In the genomic region with DNA sequence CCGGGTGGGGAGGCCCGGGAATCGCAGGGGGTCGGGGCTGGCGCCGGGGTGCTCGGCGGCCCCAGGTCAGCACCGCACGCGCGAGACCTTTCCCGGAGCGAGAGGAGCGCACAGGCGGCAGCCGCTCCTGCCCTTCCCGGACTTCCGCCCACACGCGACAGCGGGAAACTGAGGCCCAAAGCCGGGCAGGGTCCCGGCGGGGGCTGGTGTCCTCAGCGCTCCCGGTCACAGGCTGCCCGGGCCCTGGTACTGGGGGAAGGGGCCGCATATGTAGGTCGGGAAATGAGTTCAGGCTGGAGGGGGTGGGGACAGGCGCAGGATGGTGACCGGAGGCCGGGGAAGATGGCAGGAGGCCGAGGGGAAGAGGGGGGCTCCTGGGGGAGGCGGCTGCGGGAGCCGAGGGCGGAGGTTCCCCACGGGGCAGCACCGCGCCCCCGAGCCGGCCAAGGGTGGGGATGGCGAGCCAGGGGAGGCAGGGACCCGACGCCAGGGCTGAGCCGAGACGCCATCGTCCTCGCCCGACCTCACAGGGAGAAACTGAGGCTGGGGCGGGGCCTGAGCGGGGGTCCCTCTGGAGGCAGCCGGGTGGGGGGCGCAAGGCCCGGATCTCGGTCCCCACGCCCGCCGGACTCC, we compare ENCODE assay signal across 6 cellular contexts. TPM values are rescaled to one million over a fixed set of nuclear protein-coding genes. Genes with fewer than 3 reads are reported as not detected.
DNase-seq lines count a peak whose midpoint lies in the region; ATAC-seq and TF ChIP-seq lines count a peak whose summit lies in the region.

No MANE protein-coding gene starts in this region.

- peak overlapping the region; percentile 67 to 83 for H3K4me3 ChIP-seq in foreskin fibroblast (ENCODE audit: low read depth in 1 of 2, low read length in 2 of 2)
- H3K4me3 ChIP-seq in thymus (ENCODE audit: low read length): peak overlapping the region; percentile 53

- H3K9me3 ChIP-seq in thymus (ENCODE audit: control insufficient read depth): no peaks in the 10 kb centered on the region

- ATAC-seq in activated CD4-positive, alpha-beta T cell treated with anti-CD3 and anti-CD28 coated beads for 36 hours: no peak
- no peak for ATAC-seq in HG02588 (IDR thresholded peaks at IDR 0.05; ENCODE audit: unreplicated experiment)

- H3K27ac Mint-ChIP-seq in activated CD4-positive, alpha-beta T cell treated with anti-CD3 and anti-CD28 coated beads for 36 hours: no peak overlapping the region

- no peak for DNase-seq in activated CD4-positive, alpha-beta T cell treated with anti-CD3 and anti-CD28 coated beads for 36 hours
- no peak for DNase-seq in activated CD4-positive, alpha-beta T cell treated with anti-CD3 and anti-CD28 coated beads, Interleukin-2, amount 50 U/mL, for 1 hour
- peak in 1 of 2 donors; percentile 72 for DNase-seq in foreskin fibroblast
- no peak for DNase-seq in stimulated activated CD4-positive, alpha-beta T cell treated with anti-CD3 and anti-CD28 coated beads, Interleukin-1b, Interleukin-23, amount 100 ng/mL, for 48 hours

- CTCF ChIA-PET in activated CD4-positive, alpha-beta T cell treated with anti-CD3 and anti-CD28 coated beads for 36 hours (lab: Charles Lee): no interaction called here

- peak overlapping the region; percentile 33 for H3K4me3 Mint-ChIP-seq in activated CD4-positive, alpha-beta T cell treated with anti-CD3 and anti-CD28 coated beads for 36 hours

- POLR2A ChIA-PET in activated CD4-positive, alpha-beta T cell treated with anti-CD3 and anti-CD28 coated beads for 36 hours (lab: Charles Lee): no interaction called here

- intact Hi-C loops in activated CD4-positive, alpha-beta T cell treated with anti-CD3 and anti-CD28 coated beads for 36 hours (cut with DNase I, micrococcal nuclease): no loop called here

- H3K36me3 ChIP-seq in thymus (ENCODE audit: control insufficient read depth, insufficient read depth): no peaks in the 10 kb centered on the region

- H3K27ac ChIP-seq in thymus (ENCODE audit: low read depth): no peak overlapping the region

- H3K27me3 ChIP-seq in thymus (ENCODE audit: control insufficient read depth, insufficient read depth): peaks cover 52% of the 10 kb centered on the region

- H3K4me1 ChIP-seq in thymus (ENCODE audit: control insufficient read depth, insufficient read depth, low read length): peaks cover 19% of the 10 kb centered on the region

- no peaks in the 10 kb centered on the region for H3K36me3 Mint-ChIP-seq in activated CD4-positive, alpha-beta T cell treated with anti-CD3 and anti-CD28 coated beads for 36 hours (ENCODE audit: low read depth)

- H3K9me3 Mint-ChIP-seq in activated CD4-positive, alpha-beta T cell treated with anti-CD3 and anti-CD28 coated beads for 36 hours (ENCODE audit: low read depth): no peaks in the 10 kb centered on the region

- H3K27me3 Mint-ChIP-seq in activated CD4-positive, alpha-beta T cell treated with anti-CD3 and anti-CD28 coated beads for 36 hours: peaks cover 6% of the 10 kb centered on the region

- TF ChIP-seq CTCF in foreskin fibroblast (IDR thresholded peaks at IDR 0.05; ENCODE audit: low read depth, low read length): no peak

- under 1% methylated on average over 60 of the region's 60 CpGs for WGBS in thymus

- H3K4me1 Mint-ChIP-seq in activated CD4-positive, alpha-beta T cell treated with anti-CD3 and anti-CD28 coated beads for 36 hours: peaks cover 22% of the 10 kb centered on the region

RNA-seq across cellular contexts. Expression of a gene that starts 0.7 kb away (rescaled TPM):
- total RNA-seq in activated CD4-positive, alpha-beta T cell treated with anti-CD3 and anti-CD28 coated beads for 36 hours: 1 to 10 TPM in 1 of 2 experiments, under 1 TPM in 1; 0.82 to 1.1 TPM
- 0.37 TPM for polyA plus RNA-seq in thymus

RNA-seq across cellular contexts. Expression of a gene that starts 4.4 kb away (rescaled TPM):
- total RNA-seq in activated CD4-positive, alpha-beta T cell treated with anti-CD3 and anti-CD28 coated beads for 36 hours: 100 to 1,000 TPM; 161 to 180 TPM
- 150 TPM for polyA plus RNA-seq in thymus

RNA-seq across cellular contexts. Expression of a gene that starts 11.2 kb away (rescaled TPM):
- 10 to 100 TPM; 46.5 to 47.9 TPM for total RNA-seq in activated CD4-positive, alpha-beta T cell treated with anti-CD3 and anti-CD28 coated beads for 36 hours
- polyA plus RNA-seq in thymus: 55.1 TPM

RNA-seq across cellular contexts. Expression of a gene that starts 31.6 kb away (rescaled TPM):
- 10 to 100 TPM; 49.2 to 61.5 TPM for total RNA-seq in activated CD4-positive, alpha-beta T cell treated with anti-CD3 and anti-CD28 coated beads for 36 hours
- 60.2 TPM for polyA plus RNA-seq in thymus

RNA-seq across cellular contexts. Expression of a gene that starts 32.0 kb away (rescaled TPM):
- 100 to 1,000 TPM; 123 to 188 TPM for total RNA-seq in activated CD4-positive, alpha-beta T cell treated with anti-CD3 and anti-CD28 coated beads for 36 hours
- 693 TPM for polyA plus RNA-seq in thymus
